12 cellular contexts compared by ENCODE assay signal in genomic region chr11:66318576-66318970, GRCh38. TPM values are rescaled to one million over a fixed set of nuclear protein-coding genes. Genes with fewer than 3 reads are reported as not detected.
DNase-seq lines count a peak whose midpoint lies in the region; ATAC-seq and TF ChIP-seq lines count a peak whose summit lies in the region.
"Had no signal": no experiment of that assay in that cellular context is flagged by ENCODE, and none has a peak within 500 bp of the region (broad histone marks: within the 10 kb centered on the region; RNA-seq: fewer than 3 reads in every experiment).

No MANE protein-coding gene starts in this region.

- H3K4me1 Mint-ChIP-seq in activated naive CD4-positive, alpha-beta T cell treated with anti-CD3 and anti-CD28 coated beads, Interleukin-2, amount 10 ng/mL, durations not matched to agents 7 days and 5 days, result peaks cover 80% of the 10 kb centered on the region
- H3K4me1 Mint-ChIP-seq in memory B cell, result peaks cover 27% of the 10 kb centered on the region

- WGBS in tibial nerve, 2 donors, result 45 to 57% methylated on average over 4 of the region's 4 CpGs

- no peak for TF ChIP-seq CTCF in tibial nerve (IDR thresholded peaks at IDR 0.05)
- TF ChIP-seq CTCF in dorsolateral prefrontal cortex (IDR thresholded peaks at IDR 0.05 in 54 of 56, conservative IDR thresholded peaks at IDR 0.05 in 2 of 56; ENCODE audit: low read depth in 1 of 56, partially characterized antibody in 56 of 56), result no peak

- H3K27ac ChIP-seq in tibial nerve (peak overlapping the region in 3 of 4 donors; percentile 70 to 89 (median 89)), dorsolateral prefrontal cortex (peak overlapping the region in 29 of 59 donors; percentile 8 to 83 (median 66))

- H3K36me3 ChIP-seq in adipocyte (ENCODE audit: control insufficient read depth, insufficient read depth, low read length, severe bottlenecking) (peaks cover 13% of the 10 kb centered on the region), tibial nerve (no peaks in the 10 kb centered on the region)

- H3K4me3 Mint-ChIP-seq in activated naive CD4-positive, alpha-beta T cell treated with anti-CD3 and anti-CD28 coated beads, Interleukin-2, amount 10 ng/mL, durations not matched to agents 7 days and 5 days, result no peak overlapping the region
- H3K4me3 Mint-ChIP-seq in memory B cell, result peak overlapping the region; percentile 37

- H3K27ac Mint-ChIP-seq in activated naive CD4-positive, alpha-beta T cell treated with anti-CD3 and anti-CD28 coated beads, Interleukin-2, amount 10 ng/mL, durations not matched to agents 7 days and 5 days, result peak overlapping the region; percentile 98
- no peak overlapping the region for H3K27ac Mint-ChIP-seq in activated naive CD4-positive, alpha-beta T cell treated with anti-CD3 and anti-CD28 coated beads, Interleukin-2, amount 50 U/mL, for 72 hours
- peak overlapping the region; percentile 92 for H3K27ac Mint-ChIP-seq in memory B cell

- no peak for DNase-seq in activated naive CD4-positive, alpha-beta T cell treated with anti-CD3 and anti-CD28 coated beads, Interleukin-2, amount 10 ng/mL, durations not matched to agents 7 days and 5 days
- DNase-seq in activated naive CD4-positive, alpha-beta T cell treated with anti-CD3 and anti-CD28 coated beads, Interleukin-2, amount 50 U/mL, for 72 hours (ENCODE audit: low spot score in 2 of 2), result no peak
- DNase-seq in adipocyte (ENCODE audit: low read depth) (no peak), memory B cell (ENCODE audit: low spot score in 2 of 2) (no peak), tibial nerve (ENCODE audit: low spot score in 2 of 2) (no peak), dorsolateral prefrontal cortex (no peak), putamen (ENCODE audit: low spot score) (no peak)
- DNase-seq: activated CD4-positive, CD25-positive, alpha-beta regulatory T cell treated with anti-CD3 and anti-CD28 coated beads, Interleukin-2, amount 50 U/mL, for 72 hours; NCI-H1436; PC-3 had no signal

- peaks cover 44% of the 10 kb centered on the region for H3K4me1 ChIP-seq in adipocyte (ENCODE audit: control insufficient read depth, insufficient read depth, low read length)
- H3K4me1 ChIP-seq in tibial nerve, result peaks cover 0 to 76% (median 34%) of the 10 kb centered on the region in 4 donors

- H3K9me3 ChIP-seq in adipocyte (ENCODE audit: control insufficient read depth, low read length) (no peaks in the 10 kb centered on the region), tibial nerve (no peaks in the 10 kb centered on the region)

- TF ChIP-seq POLR2A in tibial nerve (IDR thresholded peaks at IDR 0.05), result no peak

- H3K9me3 Mint-ChIP-seq in activated naive CD4-positive, alpha-beta T cell treated with anti-CD3 and anti-CD28 coated beads, Interleukin-2, amount 10 ng/mL, durations not matched to agents 7 days and 5 days, result peaks cover 15% of the 10 kb centered on the region
- peaks cover 0 to 10% of the 10 kb centered on the region in 2 donors for H3K9me3 Mint-ChIP-seq in activated naive CD4-positive, alpha-beta T cell treated with anti-CD3 and anti-CD28 coated beads, Interleukin-2, amount 50 U/mL, for 72 hours
- H3K9me3 Mint-ChIP-seq in memory B cell, result no peaks in the 10 kb centered on the region

- CTCF ChIA-PET in activated naive CD4-positive, alpha-beta T cell treated with anti-CD3 and anti-CD28 coated beads, Interleukin-2, amount 10 ng/mL, durations not matched to agents 7 days and 5 days (lab: Charles Lee), result interaction anchor here (0.6 kb wide), 1 partner anchor 104 kb away, joined by 3 read pairs; no protein-coding TSS in a partner anchor

- intact Hi-C loops in dorsolateral prefrontal cortex (cut with DNase I), result no loop called here

- peaks cover 22% of the 10 kb centered on the region for H3K36me3 Mint-ChIP-seq in activated naive CD4-positive, alpha-beta T cell treated with anti-CD3 and anti-CD28 coated beads, Interleukin-2, amount 10 ng/mL, durations not matched to agents 7 days and 5 days
- peaks cover 0 to 19% of the 10 kb centered on the region in 2 donors for H3K36me3 Mint-ChIP-seq in activated naive CD4-positive, alpha-beta T cell treated with anti-CD3 and anti-CD28 coated beads, Interleukin-2, amount 50 U/mL, for 72 hours
- no peaks in the 10 kb centered on the region for H3K36me3 Mint-ChIP-seq in memory B cell

- ATAC-seq in activated naive CD4-positive, alpha-beta T cell treated with anti-CD3 and anti-CD28 coated beads, Interleukin-2, amount 50 U/mL, for 72 hours, result no peak
- ATAC-seq in memory B cell (ENCODE audit: low read depth) (no peak), GM19467 (IDR thresholded peaks at IDR 0.05; ENCODE audit: unreplicated experiment) (no peak)
- ATAC-seq: PC-3 had no signal

- H3K27me3 ChIP-seq in adipocyte (replicated peaks; ENCODE audit: control insufficient read depth, insufficient read depth, low read length) (no peaks in the 10 kb centered on the region), tibial nerve (peaks cover 0 to 5% of the 10 kb centered on the region in 2 donors), dorsolateral prefrontal cortex (no peaks in the 10 kb centered on the region)

- peak overlapping the region; percentile 26 for H3K4me3 ChIP-seq in adipocyte (ENCODE audit: low read length)
- H3K4me3 ChIP-seq in tibial nerve, result no peak overlapping the region
- no peak overlapping the region for H3K4me3 ChIP-seq in dorsolateral prefrontal cortex

- peak overlapping the region; percentile 86 for H3K9ac ChIP-seq in adipocyte (ENCODE audit: low read length)

- no peak for TF ChIP-seq EP300 in tibial nerve (IDR thresholded peaks at IDR 0.05)

- H3K27me3 Mint-ChIP-seq in activated naive CD4-positive, alpha-beta T cell treated with anti-CD3 and anti-CD28 coated beads, Interleukin-2, amount 10 ng/mL, durations not matched to agents 7 days and 5 days, result peaks cover 9% of the 10 kb centered on the region
- no peaks in the 10 kb centered on the region for H3K27me3 Mint-ChIP-seq in memory B cell

RNA-seq across cellular contexts. Expression of gene CD248, which starts 1.7 kb away (rescaled TPM):
- total RNA-seq in activated naive CD4-positive, alpha-beta T cell treated with anti-CD3 and anti-CD28 coated beads, Interleukin-2, amount 50 U/mL, for 72 hours, result under 1 TPM; 0.31 to 0.36 TPM
- total RNA-seq in tibial nerve, result 10 to 100 TPM; 29.9 to 69.7 (median 47.3) TPM
- total RNA-seq in dorsolateral prefrontal cortex, result 1 to 10 TPM in 105 of 120 experiments, under 1 TPM in 15; 0.45 to 6.5 (median 1.9) TPM
- total RNA-seq: PC-3, renal cortical epithelial cell had no signal

RNA-seq across cellular contexts. Expression of gene RIN1, which starts 17.7 kb away (rescaled TPM):
- 1 to 10 TPM; 2.6 to 4.9 TPM for total RNA-seq in activated naive CD4-positive, alpha-beta T cell treated with anti-CD3 and anti-CD28 coated beads, Interleukin-2, amount 50 U/mL, for 72 hours
- total RNA-seq in tibial nerve (10 to 100 TPM in 1 of 4 donors, 1 to 10 TPM in 3; 2.4 to 14.1 (median 4.1) TPM), dorsolateral prefrontal cortex (10 to 100 TPM in 107 of 120 experiments, 1 to 10 TPM in 13; 4.0 to 30.0 (median 14.9) TPM)

RNA-seq across cellular contexts. Expression of gene BRMS1, which starts 26.3 kb away (rescaled TPM):
- total RNA-seq in activated naive CD4-positive, alpha-beta T cell treated with anti-CD3 and anti-CD28 coated beads, Interleukin-2, amount 50 U/mL, for 72 hours, result 10 to 100 TPM; 32.1 to 33.5 TPM
- total RNA-seq in tibial nerve (10 to 100 TPM; 27.2 to 44.7 (median 34.8) TPM), dorsolateral prefrontal cortex (10 to 100 TPM; 10.3 to 25.1 (median 16.2) TPM)

RNA-seq across cellular contexts. Expression of gene TMEM151A, which starts 26.9 kb away (rescaled TPM):
- not detected for total RNA-seq in activated naive CD4-positive, alpha-beta T cell treated with anti-CD3 and anti-CD28 coated beads, Interleukin-2, amount 50 U/mL, for 72 hours
- total RNA-seq in tibial nerve (not detected), dorsolateral prefrontal cortex (100 to 1,000 TPM in 2 of 120 experiments, 10 to 100 TPM in 118; 29.6 to 145 (median 58.1) TPM)
- total RNA-seq: PC-3 had no signal

RNA-seq across cellular contexts. Expression of gene B4GAT1, which starts 28.9 kb away (rescaled TPM):
- total RNA-seq in activated naive CD4-positive, alpha-beta T cell treated with anti-CD3 and anti-CD28 coated beads, Interleukin-2, amount 50 U/mL, for 72 hours, result 1 to 10 TPM; 6.5 to 8.9 TPM
- 100 to 1,000 TPM in 1 of 4 donors, 10 to 100 TPM in 3; 53.4 to 105 (median 97.6) TPM for total RNA-seq in tibial nerve
- 100 to 1,000 TPM; 105 to 293 (median 220) TPM for total RNA-seq in dorsolateral prefrontal cortex

Comparison
In these comparisons a context has a peak if more than half of its experiments do, and no peak if none do; other contexts are left out.
1. H3K27ac Mint-ChIP-seq: peak in activated naive CD4-positive, alpha-beta T cell treated with anti-CD3 and anti-CD28 coated beads, Interleukin-2, amount 10 ng/mL, durations not matched to agents 7 days and 5 days (single experiment) and memory B cell (single experiment); none in activated naive CD4-positive, alpha-beta T cell treated with anti-CD3 and anti-CD28 coated beads, Interleukin-2, amount 50 U/mL, for 72 hours (0 of 2).
2. RNA of gene CD248, which starts 1.7 kb away (total RNA-seq): 29.9 to 69.7 TPM in tibial nerve; 0.45 to 6.5 TPM in dorsolateral prefrontal cortex and 0.31 to 0.36 TPM in activated naive CD4-positive, alpha-beta T cell treated with anti-CD3 and anti-CD28 coated beads, Interleukin-2, amount 50 U/mL, for 72 hours; every median in the first group is over 4 times any median in the second.